Comparison of ENCODE assay signal across 19 cellular contexts in genomic region chr2:47675196-47675825, GRCh38.
"Had no signal": no experiment of that assay in that cellular context is flagged by ENCODE, and none has a peak within 500 bp of the region (broad histone marks: within the 10 kb centered on the region; RNA-seq: fewer than 3 reads in every experiment).

No MANE protein-coding gene starts in this region.

- H3K27ac Mint-ChIP-seq: activated CD4-positive, alpha-beta T cell treated with anti-CD3 and anti-CD28 coated beads, Interleukin-2, amount 10 ng/mL, durations not matched to agents 7 days and 5 days; activated CD8-positive, alpha-beta T cell treated with anti-CD3 and anti-CD28 coated beads, Interleukin-2, amount 10 ng/mL, durations not matched to agents 7 days and 5 days; activated naive CD4-positive, alpha-beta T cell treated with anti-CD3 and anti-CD28 coated beads for 36 hours; activated naive CD8-positive, alpha-beta T cell treated with anti-CD3 and anti-CD28 coated beads, Interleukin-2, amount 50 U/mL, for 24 hours had no signal

- DNase-seq: activated CD4-positive, alpha-beta T cell treated with anti-CD3 and anti-CD28 coated beads, Interleukin-2, amount 10 ng/mL, durations not matched to agents 7 days and 5 days; activated CD8-positive, alpha-beta T cell treated with anti-CD3 and anti-CD28 coated beads, Interleukin-2, amount 10 ng/mL, durations not matched to agents 7 days and 5 days; activated naive CD4-positive, alpha-beta T cell treated with anti-CD3 and anti-CD28 coated beads for 36 hours; activated naive CD8-positive, alpha-beta T cell treated with anti-CD3 and anti-CD28 coated beads, Interleukin-2, amount 50 U/mL, for 24 hours; activated T-cell treated with anti-CD3 and anti-CD28 coated beads, Interleukin-2, amount 50 U/mL, for 4 hours; aorta; brain microvascular endothelial cell; central memory CD4-positive, alpha-beta T cell; dorsolateral prefrontal cortex; foreskin fibroblast; hippocampal formation; kidney; left lung; midbrain; occipital lobe; retina; stimulated activated naive CD4-positive, alpha-beta T cell treated with Interleukin-2 at 50 U/mL for 16 hours; thyroid gland had no signal

- H3K4me1 Mint-ChIP-seq: activated CD4-positive, alpha-beta T cell treated with anti-CD3 and anti-CD28 coated beads, Interleukin-2, amount 10 ng/mL, durations not matched to agents 7 days and 5 days; activated naive CD8-positive, alpha-beta T cell treated with anti-CD3 and anti-CD28 coated beads, Interleukin-2, amount 50 U/mL, for 24 hours had no signal

- H3K27me3 Mint-ChIP-seq: activated CD4-positive, alpha-beta T cell treated with anti-CD3 and anti-CD28 coated beads, Interleukin-2, amount 10 ng/mL, durations not matched to agents 7 days and 5 days; activated naive CD8-positive, alpha-beta T cell treated with anti-CD3 and anti-CD28 coated beads, Interleukin-2, amount 50 U/mL, for 24 hours had no signal

- H3K27ac ChIP-seq: brain microvascular endothelial cell, dorsolateral prefrontal cortex, epithelial cell of prostate, left lung, thyroid gland had no signal

- H3K9me3 ChIP-seq: left lung, thyroid gland had no signal

- H3K36me3 ChIP-seq: brain microvascular endothelial cell, left lung, thyroid gland had no signal

- H3K4me3 Mint-ChIP-seq: activated CD4-positive, alpha-beta T cell treated with anti-CD3 and anti-CD28 coated beads, Interleukin-2, amount 10 ng/mL, durations not matched to agents 7 days and 5 days; activated CD8-positive, alpha-beta T cell treated with anti-CD3 and anti-CD28 coated beads, Interleukin-2, amount 10 ng/mL, durations not matched to agents 7 days and 5 days; activated naive CD4-positive, alpha-beta T cell treated with anti-CD3 and anti-CD28 coated beads for 36 hours; activated naive CD8-positive, alpha-beta T cell treated with anti-CD3 and anti-CD28 coated beads, Interleukin-2, amount 50 U/mL, for 24 hours; activated T-cell treated with anti-CD3 and anti-CD28 coated beads, Interleukin-2, amount 50 U/mL, for 4 hours had no signal

- H3K9me3 Mint-ChIP-seq: activated CD4-positive, alpha-beta T cell treated with anti-CD3 and anti-CD28 coated beads, Interleukin-2, amount 10 ng/mL, durations not matched to agents 7 days and 5 days; activated naive CD4-positive, alpha-beta T cell treated with anti-CD3 and anti-CD28 coated beads for 36 hours; activated naive CD8-positive, alpha-beta T cell treated with anti-CD3 and anti-CD28 coated beads, Interleukin-2, amount 50 U/mL, for 24 hours; activated T-cell treated with anti-CD3 and anti-CD28 coated beads, Interleukin-2, amount 50 U/mL, for 4 hours had no signal

- ATAC-seq: activated CD8-positive, alpha-beta T cell treated with anti-CD3 and anti-CD28 coated beads, Interleukin-2, amount 10 ng/mL, durations not matched to agents 7 days and 5 days; activated naive CD8-positive, alpha-beta T cell treated with anti-CD3 and anti-CD28 coated beads, Interleukin-2, amount 50 U/mL, for 24 hours; activated T-cell treated with anti-CD3 and anti-CD28 coated beads, Interleukin-2, amount 50 U/mL, for 4 hours; left lung had no signal

- H3K4me3 ChIP-seq: dorsolateral prefrontal cortex, left lung, thyroid gland had no signal

- H3K27me3 ChIP-seq: brain microvascular endothelial cell, dorsolateral prefrontal cortex, left lung, thyroid gland had no signal

- H3K4me1 ChIP-seq: left lung, thyroid gland had no signal
